8 cellular contexts compared by ENCODE assay signal in the genomic region with DNA sequence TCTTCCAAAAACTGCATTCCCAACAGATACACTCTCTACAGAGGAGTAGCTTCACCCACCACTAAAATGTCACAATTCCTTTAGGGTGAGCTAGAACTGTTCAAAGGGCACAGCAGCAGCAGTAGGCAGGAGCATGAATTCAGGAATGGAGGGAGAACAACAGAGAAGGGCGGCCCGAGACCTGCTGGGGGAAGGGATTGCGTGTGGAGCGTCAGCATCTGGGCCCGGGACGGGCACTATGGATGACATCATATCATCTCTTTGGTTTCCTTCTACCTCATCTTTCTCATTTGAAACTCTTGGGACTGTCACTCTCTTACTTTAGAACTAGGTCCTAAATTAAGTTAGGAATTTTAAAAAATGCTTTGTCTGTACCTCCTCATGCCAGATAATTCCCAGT.
"Had no signal": no experiment of that assay in that cellular context is flagged by ENCODE, and none has a peak within 500 bp of the region (broad histone marks: within the 10 kb centered on the region; RNA-seq: fewer than 3 reads in every experiment).

No MANE protein-coding gene starts in this region.

- H3K9me3 Mint-ChIP-seq: H9, IgD-negative memory B cell had no signal

- DNase-seq: H9, HCEC 1CT, KBM-7 had no signal

- H2AFZ ChIP-seq: GM23248 had no signal

- H3K27ac Mint-ChIP-seq: H9 had no signal

- H3K27ac ChIP-seq: GM23248 had no signal

- H3K4me1 Mint-ChIP-seq: IgD-negative memory B cell had no signal

- FAIRE-seq: H1, H54, HTR-8/SVneo had no signal

- H3K9ac ChIP-seq: GM23248 had no signal

- H3K36me3 Mint-ChIP-seq: IgD-negative memory B cell had no signal

- H3K4me3 Mint-ChIP-seq: H9, IgD-negative memory B cell had no signal

- H3K4me3 ChIP-seq: GM23248 had no signal
